In genomic region chr10:22495396-22495795, GRCh38 we compare ENCODE assay signal across 24 cellular contexts.
DNase-seq lines count a peak whose midpoint lies in the region; ATAC-seq, FAIRE-seq and TF ChIP-seq lines count a peak whose summit lies in the region.
"Had no signal": no experiment of that assay in that cellular context is flagged by ENCODE, and none has a peak within 500 bp of the region (broad histone marks: within the 10 kb centered on the region; RNA-seq: fewer than 3 reads in every experiment).

No MANE protein-coding gene starts in this region.

- H3K36me3 ChIP-seq in HEK293 (ENCODE audit: control insufficient read depth in 2 of 2, insufficient read depth in 1 of 2, low read length in 2 of 2) (no peaks in the 10 kb centered on the region), K562 (ENCODE audit: control insufficient read depth, insufficient read depth, low read length) (no peaks in the 10 kb centered on the region), neuronal stem cell (replicated peaks in 1 of 2; ENCODE audit: control insufficient read depth in 2 of 2, insufficient read depth in 2 of 2, low read length in 2 of 2) (no peaks in the 10 kb centered on the region), gastrocnemius medialis (no peaks in the 10 kb centered on the region), GM23248 (ENCODE audit: low read depth) (no peaks in the 10 kb centered on the region)
- H3K36me3 ChIP-seq: BE2C, BLaER1 had no signal

- no peak overlapping the region for H3K4me3 ChIP-seq in HEK293 (ENCODE audit: low read depth, low read length)
- H3K4me3 ChIP-seq in K562: no peak overlapping the region
- no peak overlapping the region for H3K4me3 ChIP-seq in neuronal stem cell (ENCODE audit: low read length in 2 of 2)
- no peak overlapping the region for H3K4me3 ChIP-seq in gastrocnemius medialis
- no peak overlapping the region for H3K4me3 ChIP-seq in GM23248
- H3K4me3 ChIP-seq: BLaER1 had no signal

- H3K9me3 ChIP-seq in HEK293 (ENCODE audit: control insufficient read depth, insufficient read depth, low read depth, low read length) (no peaks in the 10 kb centered on the region), K562 (replicated peaks; ENCODE audit: control insufficient read depth, insufficient read depth, low read depth, low read length) (no peaks in the 10 kb centered on the region), neuronal stem cell (replicated peaks in 1 of 2; ENCODE audit: control insufficient read depth in 2 of 2, insufficient read depth in 1 of 2, low read depth in 1 of 2, low read length in 2 of 2) (no peaks in the 10 kb centered on the region), gastrocnemius medialis (no peaks in the 10 kb centered on the region), GM23248 (ENCODE audit: low read depth) (no peaks in the 10 kb centered on the region)
- H3K9me3 ChIP-seq: BE2C, BLaER1, Caco-2 had no signal

- BruUV-seq in K562 (replicated peaks; lab: Mats Ljungman, UMichigan): no TSS peak

- H4K91ac ChIP-seq in neuronal stem cell (ENCODE audit: low read depth, low read length, poor library complexity): no peak overlapping the region

- POLR2A ChIA-PET in HEK293 (lab: Yijun Ruan, JAX) (no interaction called here), K562 (lab: Yijun Ruan, JAX) (no interaction called here)

- WGBS in K562 (ENCODE audit: insufficient coverage, low coverage, missing lambda C conversion rate): 40% methylated on average over 3 of the region's 3 CpGs
- no CpG with 5 or more reads among the region's 3 CpGs for WGBS in neuronal stem cell (ENCODE audit: extremely low coverage in 2 of 2, insufficient read length in 2 of 2, insufficient replicate concordance in 1 of 2), 2 donors
- WGBS in GM23248 (ENCODE audit: low coverage in 1 of 2, low lambda C conversion rate in 2 of 2, missing lambda C conversion rate in 2 of 2), 2 experiments: 71 to 76% methylated on average over 3 of the region's 3 CpGs

- H4K20me1 ChIP-seq in K562 (replicated peaks; ENCODE audit: control insufficient read depth, insufficient read depth, low read length): no peaks in the 10 kb centered on the region
- H4K20me1 ChIP-seq in GM23248 (ENCODE audit: insufficient read depth): no peaks in the 10 kb centered on the region
- H4K20me1 ChIP-seq: BLaER1 had no signal

- H2BK5ac ChIP-seq in neuronal stem cell (ENCODE audit: low read length): peak overlapping the region; percentile 16

- H2BK12ac ChIP-seq in neuronal stem cell (ENCODE audit: low read length): peak overlapping the region; percentile 8

- no peak overlapping the region for H3K4ac ChIP-seq in neuronal stem cell (ENCODE audit: low read length)

- no peaks in the 10 kb centered on the region for H3K9me1 ChIP-seq in K562 (ENCODE audit: control insufficient read depth, insufficient read depth, low read length)

- FAIRE-seq in GM12892 (lab: Jason Lieb, UNC) (peak; percentile 50), K562 (lab: Jason Lieb, UNC) (no peak)
- FAIRE-seq: A204.1, D721Med, G401.6, GM12891, GM18507 had no signal

- no peak overlapping the region for H3K14ac ChIP-seq in neuronal stem cell (ENCODE audit: low read length)

- DNase-seq in GM12892 (ENCODE audit: insufficient read length): no peak
- no peak for DNase-seq in K562 (ENCODE audit: extremely low read depth in 1 of 4, low spot score in 3 of 4)
- DNase-seq in neuronal stem cell (ENCODE audit: low spot score): no peak
- no peak for DNase-seq in activated effector memory CD4-positive, alpha-beta T cell treated with Interleukin-2 at 50 U/mL for 16 hours
- DNase-seq in activated CD4-positive, alpha-beta T cell treated with anti-CD3 and anti-CD28 coated beads, Interleukin-2, amount 50 U/mL, for 4 hours: no peak
- no peak for DNase-seq in gastrocnemius medialis
- no peak for DNase-seq in GM23248
- DNase-seq: 8988T; ACHN; BE2C; C1 segment of cervical spinal cord; Caco-2; Calu3; CD4-positive, CD25-positive, alpha-beta regulatory T cell; CD8-positive, alpha-beta T cell; DMS79 treated with DMSO at 0.1 percent for 48 hours; GF-D8 had no signal

- H3F3A ChIP-seq in GM23248 (ENCODE audit: insufficient read depth): no peaks in the 10 kb centered on the region

- no peak for TF ChIP-seq POLR2A in GM12892 (IDR thresholded peaks at IDR 0.05; ENCODE audit: low read depth, low read length)
- no peak for TF ChIP-seq POLR2A in K562 (conservative IDR thresholded peaks at IDR 0.05)
- no peak for TF ChIP-seq POLR2A in gastrocnemius medialis (IDR thresholded peaks at IDR 0.05)

- no peak for TF ChIP-seq RAD21 in K562 (CRISPR knock-in tag; conservative IDR thresholded peaks at IDR 0.05 in 1 of 2, IDR thresholded peaks at IDR 0.05 in 1 of 2)

- TF ChIP-seq EP300 in K562 (IDR thresholded peaks at IDR 0.05; ENCODE audit: low read length): no peak

- intact Hi-C loops in K562 (cut with micrococcal nuclease) (no loop called here), gastrocnemius medialis (cut with DNase I; ENCODE audit: low total_unique reads) (no loop called here)

- no peak overlapping the region for H2BK120ac ChIP-seq in neuronal stem cell (ENCODE audit: low read depth, low read length)

- H3K27me3 ChIP-seq in K562 (ENCODE audit: control insufficient read depth in 2 of 2, insufficient read depth in 2 of 2, low read length in 2 of 2) (peaks cover 0 to 4% of the 10 kb centered on the region in 2 experiments; a peak in 1 of 5 replicates), neuronal stem cell (ENCODE audit: control insufficient read depth in 3 of 3, insufficient read depth in 3 of 3, low read depth in 1 of 3, low read length in 3 of 3) (peaks cover 0 to 57% (median 0%) of the 10 kb centered on the region in 3 experiments), gastrocnemius medialis (no peaks in the 10 kb centered on the region), GM23248 (replicated peaks; ENCODE audit: insufficient read depth) (peaks cover 1% of the 10 kb centered on the region; the same call in 1 of the 2 replicates)
- H3K27me3 ChIP-seq: BE2C, BLaER1 had no signal

- H3K4me1 ChIP-seq in HEK293 (ENCODE audit: control insufficient read depth, insufficient read depth, low read length): no peaks in the 10 kb centered on the region
- peaks cover 0 to 10% of the 10 kb centered on the region in 2 experiments; a peak in 2 of 5 replicates for H3K4me1 ChIP-seq in K562 (replicated peaks in 1 of 2; ENCODE audit: control insufficient read depth in 2 of 2, insufficient read depth in 2 of 2, low read length in 2 of 2)
- no peaks in the 10 kb centered on the region for H3K4me1 ChIP-seq in neuronal stem cell (ENCODE audit: control insufficient read depth in 2 of 2, insufficient read depth in 1 of 2, low read depth in 1 of 2, low read length in 2 of 2)
- no peaks in the 10 kb centered on the region for H3K4me1 ChIP-seq in gastrocnemius medialis
- no peaks in the 10 kb centered on the region for H3K4me1 ChIP-seq in GM23248 (ENCODE audit: insufficient read depth)
- H3K4me1 ChIP-seq: BE2C had no signal

- H3K23ac ChIP-seq in neuronal stem cell (ENCODE audit: low read depth, low read length, poor library complexity): no peak overlapping the region

- in situ Hi-C loops in K562 (cut with MboI) (no loop called here), gastrocnemius medialis (cut with MboI; ENCODE audit: low sequenced_read_pairs in 4 of 4) (no loop called here), GM23248 (cut with MboI) (no loop called here)

- no peaks in the 10 kb centered on the region for H3K79me2 ChIP-seq in K562 (ENCODE audit: control insufficient read depth, insufficient read depth, low read length)
- H3K79me2 ChIP-seq in GM23248 (ENCODE audit: insufficient read depth): no peaks in the 10 kb centered on the region

- H2AFZ ChIP-seq in K562 (ENCODE audit: low read depth, low read length) (no peak overlapping the region), neuronal stem cell (ENCODE audit: low read length) (no peak overlapping the region), GM23248 (no peak overlapping the region)

- TF ChIP-seq CTCF in HEK293 (tag by site-specific recombination; IDR thresholded peaks at IDR 0.05): no peak
- TF ChIP-seq CTCF in K562 (IDR thresholded peaks at IDR 0.05 in 2 of 3, conservative IDR thresholded peaks at IDR 0.05 in 1 of 3; ENCODE audit: insufficient read depth in 2 of 3, low read depth in 1 of 3, low read length in 3 of 3): no peak
- no peak for TF ChIP-seq CTCF in gastrocnemius medialis (IDR thresholded peaks at IDR 0.05 in 4 of 5, conservative IDR thresholded peaks at IDR 0.05 in 1 of 5)

- no peak overlapping the region for H4K8ac ChIP-seq in neuronal stem cell (ENCODE audit: low read depth, low read length)

- no peak overlapping the region for H2BK15ac ChIP-seq in neuronal stem cell (ENCODE audit: low read length)

- H3K27ac ChIP-seq in HEK293 (ENCODE audit: extremely low read depth, low read depth, low read length): no peak overlapping the region
- no peak overlapping the region for H3K27ac ChIP-seq in K562 (ENCODE audit: extremely low read depth, low read depth, low read length)
- H3K27ac ChIP-seq in neuronal stem cell (replicated peaks; ENCODE audit: low read length): no peak overlapping the region
- H3K27ac ChIP-seq in gastrocnemius medialis: no peak overlapping the region
- no peak overlapping the region for H3K27ac ChIP-seq in GM23248
- H3K27ac ChIP-seq: BLaER1 had no signal

- no peak overlapping the region for H3K4me2 ChIP-seq in K562 (ENCODE audit: insufficient read depth, low read length)
- H3K4me2 ChIP-seq in neuronal stem cell (ENCODE audit: insufficient read depth, low read length, poor library complexity, severe bottlenecking): no peak overlapping the region
- H3K4me2 ChIP-seq in GM23248 (ENCODE audit: unreplicated experiment): no peak overlapping the region
- H3K4me2 ChIP-seq: BLaER1 had no signal

- no peaks in the 10 kb centered on the region for H3K9me2 ChIP-seq in GM23248 (ENCODE audit: insufficient read depth)

- ATAC-seq in K562 (no peak), gastrocnemius medialis (no peak)
- ATAC-seq: CD8-positive, alpha-beta T cell had no signal

- no peak overlapping the region for H3K9ac ChIP-seq in K562 (ENCODE audit: insufficient read depth in 1 of 2, low read depth in 2 of 2, low read length in 2 of 2)
- H3K9ac ChIP-seq in neuronal stem cell (ENCODE audit: low read depth, low read length, poor library complexity): no peak overlapping the region
- H3K9ac ChIP-seq in GM23248: no peak overlapping the region
- H3K9ac ChIP-seq: BLaER1 had no signal

- no peaks in the 10 kb centered on the region for H3K79me1 ChIP-seq in neuronal stem cell (ENCODE audit: low read depth, low read length)

- H3K18ac ChIP-seq in neuronal stem cell (ENCODE audit: low read length): peak overlapping the region; percentile 57

- CTCF ChIA-PET in HEK293 (lab: Yijun Ruan, JAX) (interaction anchor here (0.6 kb wide), 1 partner anchor 9 kb away, joined by 3 read pairs; no protein-coding TSS in a partner anchor), K562 (lab: Yijun Ruan, JAX; ENCODE audit: low intra/inter-chr PET ratio) (no interaction called here)

- no peak overlapping the region for H2AK5ac ChIP-seq in neuronal stem cell (ENCODE audit: low read depth, low read length)

TF ChIP-seq in HEK293, 187 proteins besides CTCF, POLR2A, EP300 and RAD21 (continues in another document):
- peak; percentile 23; the same call in 1 of the 2 replicates for TF ChIP-seq GLIS1 (tag by site-specific recombination; IDR thresholded peaks at IDR 0.05)

TF ChIP-seq in K562, 482 proteins besides CTCF, POLR2A, EP300 and RAD21 (continues in another document):
- TF ChIP-seq NCOA2 (IDR thresholded peaks at IDR 0.05; ENCODE audit: partially characterized antibody in 2 of 2): no peak
